ENCODE assay signal across 9 cellular contexts in the genomic region with DNA sequence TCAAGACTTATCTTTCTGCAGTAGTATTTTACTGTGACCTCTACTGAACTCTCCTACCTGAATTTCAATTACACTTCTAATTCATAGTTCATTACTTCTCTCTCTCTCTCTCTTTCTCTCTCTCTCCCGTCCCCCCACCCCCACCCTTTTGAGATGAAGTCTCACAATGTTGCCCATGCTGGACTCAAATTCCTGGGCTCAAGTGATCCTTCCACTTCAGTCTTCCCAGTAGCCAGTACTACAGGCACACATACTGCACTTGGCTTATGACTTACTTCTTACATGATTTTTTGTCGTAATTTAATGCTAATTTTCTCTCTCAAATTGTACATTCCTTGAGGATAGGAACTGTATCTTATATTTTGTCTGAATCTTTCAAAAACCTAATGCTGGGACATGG.
"Had no signal": no experiment of that assay in that cellular context is flagged by ENCODE, and none has a peak within 500 bp of the region (broad histone marks: within the 10 kb centered on the region; RNA-seq: fewer than 3 reads in every experiment).

No MANE protein-coding gene starts in this region.

- H3K4me3 Mint-ChIP-seq: GM23338, H9, HFFc6 had no signal

- ATAC-seq: GM23338, HCT116 had no signal

- H3K4me1 ChIP-seq: HAP-1 had no signal

- H3K27ac ChIP-seq: GM23248 had no signal

- H3K4me3 ChIP-seq: GM23248, GM23338, HAP-1 had no signal

- DNase-seq: GM23248, GOT3, H7, H9, HCEC 1CT, HFFc6 had no signal

- H3K9me3 Mint-ChIP-seq: GM23338, H9, HFFc6 had no signal

- H3K9me3 ChIP-seq: HAP-1 had no signal

- H3K27ac Mint-ChIP-seq: GM23338, H9, HFFc6 had no signal

- H3K36me3 ChIP-seq: HAP-1 had no signal
